2 cellular contexts compared by ENCODE assay signal in the genomic region with DNA sequence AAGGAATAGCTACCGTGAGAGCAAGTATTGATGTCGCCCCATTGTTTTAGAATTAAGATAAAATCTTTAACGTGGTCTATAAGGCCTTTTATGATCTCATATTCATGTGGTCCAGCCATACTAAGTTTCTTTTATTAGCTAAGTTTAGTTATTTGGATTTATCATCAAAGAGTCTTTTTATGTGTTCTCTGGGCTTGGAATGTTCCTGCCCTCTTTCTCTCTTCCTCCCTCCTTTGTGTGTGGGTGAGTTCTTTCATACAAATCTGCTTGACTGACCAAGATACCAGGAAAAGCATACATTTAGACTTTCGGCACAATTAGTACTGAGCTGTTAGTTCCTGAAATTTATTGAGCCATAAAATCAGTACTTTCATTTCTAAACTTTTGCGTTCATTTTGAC.
TF ChIP-seq lines count a peak whose summit lies in the region.

No MANE protein-coding gene starts in this region.

TF ChIP-seq in GM12878, 131 proteins besides CTCF, POLR2A, EP300 and RAD21:
- TF ChIP-seq, protein P1, sequence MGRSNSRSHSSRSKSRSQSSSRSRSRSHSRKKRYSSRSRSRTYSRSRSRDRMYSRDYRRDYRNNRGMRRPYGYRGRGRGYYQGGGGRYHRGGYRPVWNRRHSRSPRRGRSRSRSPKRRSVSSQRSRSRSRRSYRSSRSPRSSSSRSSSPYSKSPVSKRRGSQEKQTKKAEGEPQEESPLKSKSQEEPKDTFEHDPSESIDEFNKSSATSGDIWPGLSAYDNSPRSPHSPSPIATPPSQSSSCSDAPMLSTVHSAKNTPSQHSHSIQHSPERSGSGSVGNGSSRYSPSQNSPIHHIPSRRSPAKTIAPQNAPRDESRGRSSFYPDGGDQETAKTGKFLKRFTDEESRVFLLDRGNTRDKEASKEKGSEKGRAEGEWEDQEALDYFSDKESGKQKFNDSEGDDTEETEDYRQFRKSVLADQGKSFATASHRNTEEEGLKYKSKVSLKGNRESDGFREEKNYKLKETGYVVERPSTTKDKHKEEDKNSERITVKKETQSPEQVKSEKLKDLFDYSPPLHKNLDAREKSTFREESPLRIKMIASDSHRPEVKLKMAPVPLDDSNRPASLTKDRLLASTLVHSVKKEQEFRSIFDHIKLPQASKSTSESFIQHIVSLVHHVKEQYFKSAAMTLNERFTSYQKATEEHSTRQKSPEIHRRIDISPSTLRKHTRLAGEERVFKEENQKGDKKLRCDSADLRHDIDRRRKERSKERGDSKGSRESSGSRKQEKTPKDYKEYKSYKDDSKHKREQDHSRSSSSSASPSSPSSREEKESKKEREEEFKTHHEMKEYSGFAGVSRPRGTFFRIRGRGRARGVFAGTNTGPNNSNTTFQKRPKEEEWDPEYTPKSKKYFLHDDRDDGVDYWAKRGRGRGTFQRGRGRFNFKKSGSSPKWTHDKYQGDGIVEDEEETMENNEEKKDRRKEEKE (IDR thresholded peaks at IDR 0.05): no peak
- TF ChIP-seq, protein P2, sequence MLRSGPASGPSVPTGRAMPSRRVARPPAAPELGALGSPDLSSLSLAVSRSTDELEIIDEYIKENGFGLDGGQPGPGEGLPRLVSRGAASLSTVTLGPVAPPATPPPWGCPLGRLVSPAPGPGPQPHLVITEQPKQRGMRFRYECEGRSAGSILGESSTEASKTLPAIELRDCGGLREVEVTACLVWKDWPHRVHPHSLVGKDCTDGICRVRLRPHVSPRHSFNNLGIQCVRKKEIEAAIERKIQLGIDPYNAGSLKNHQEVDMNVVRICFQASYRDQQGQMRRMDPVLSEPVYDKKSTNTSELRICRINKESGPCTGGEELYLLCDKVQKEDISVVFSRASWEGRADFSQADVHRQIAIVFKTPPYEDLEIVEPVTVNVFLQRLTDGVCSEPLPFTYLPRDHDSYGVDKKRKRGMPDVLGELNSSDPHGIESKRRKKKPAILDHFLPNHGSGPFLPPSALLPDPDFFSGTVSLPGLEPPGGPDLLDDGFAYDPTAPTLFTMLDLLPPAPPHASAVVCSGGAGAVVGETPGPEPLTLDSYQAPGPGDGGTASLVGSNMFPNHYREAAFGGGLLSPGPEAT (IDR thresholded peaks at IDR 0.05; ENCODE audit: low read depth): no peak
- TF ChIP-seq RCOR1 (conservative IDR thresholded peaks at IDR 0.05; ENCODE audit: low read depth, low read length): no peak

TF ChIP-seq in GM23338, 12 proteins besides CTCF, POLR2A, EP300 and RAD21:
- no peak for TF ChIP-seq JUNB (IDR thresholded peaks at IDR 0.05; ENCODE audit: unreplicated experiment)
- no peak for TF ChIP-seq EZH2phosphoT487 (IDR thresholded peaks at IDR 0.05; ENCODE audit: unreplicated experiment)
- no peak for TF ChIP-seq ZNF114 (CRISPR knock-in tag; IDR thresholded peaks at IDR 0.05)
- TF ChIP-seq STAT1 (IDR thresholded peaks at IDR 0.05; ENCODE audit: unreplicated experiment): no peak
- TF ChIP-seq, protein P3, sequence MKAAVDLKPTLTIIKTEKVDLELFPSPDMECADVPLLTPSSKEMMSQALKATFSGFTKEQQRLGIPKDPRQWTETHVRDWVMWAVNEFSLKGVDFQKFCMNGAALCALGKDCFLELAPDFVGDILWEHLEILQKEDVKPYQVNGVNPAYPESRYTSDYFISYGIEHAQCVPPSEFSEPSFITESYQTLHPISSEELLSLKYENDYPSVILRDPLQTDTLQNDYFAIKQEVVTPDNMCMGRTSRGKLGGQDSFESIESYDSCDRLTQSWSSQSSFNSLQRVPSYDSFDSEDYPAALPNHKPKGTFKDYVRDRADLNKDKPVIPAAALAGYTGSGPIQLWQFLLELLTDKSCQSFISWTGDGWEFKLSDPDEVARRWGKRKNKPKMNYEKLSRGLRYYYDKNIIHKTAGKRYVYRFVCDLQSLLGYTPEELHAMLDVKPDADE (IDR thresholded peaks at IDR 0.05): no peak
- TF ChIP-seq CREB1 (CRISPR knock-in tag; IDR thresholded peaks at IDR 0.05; ENCODE audit: low read depth): no peak
- TF ChIP-seq, protein P4, sequence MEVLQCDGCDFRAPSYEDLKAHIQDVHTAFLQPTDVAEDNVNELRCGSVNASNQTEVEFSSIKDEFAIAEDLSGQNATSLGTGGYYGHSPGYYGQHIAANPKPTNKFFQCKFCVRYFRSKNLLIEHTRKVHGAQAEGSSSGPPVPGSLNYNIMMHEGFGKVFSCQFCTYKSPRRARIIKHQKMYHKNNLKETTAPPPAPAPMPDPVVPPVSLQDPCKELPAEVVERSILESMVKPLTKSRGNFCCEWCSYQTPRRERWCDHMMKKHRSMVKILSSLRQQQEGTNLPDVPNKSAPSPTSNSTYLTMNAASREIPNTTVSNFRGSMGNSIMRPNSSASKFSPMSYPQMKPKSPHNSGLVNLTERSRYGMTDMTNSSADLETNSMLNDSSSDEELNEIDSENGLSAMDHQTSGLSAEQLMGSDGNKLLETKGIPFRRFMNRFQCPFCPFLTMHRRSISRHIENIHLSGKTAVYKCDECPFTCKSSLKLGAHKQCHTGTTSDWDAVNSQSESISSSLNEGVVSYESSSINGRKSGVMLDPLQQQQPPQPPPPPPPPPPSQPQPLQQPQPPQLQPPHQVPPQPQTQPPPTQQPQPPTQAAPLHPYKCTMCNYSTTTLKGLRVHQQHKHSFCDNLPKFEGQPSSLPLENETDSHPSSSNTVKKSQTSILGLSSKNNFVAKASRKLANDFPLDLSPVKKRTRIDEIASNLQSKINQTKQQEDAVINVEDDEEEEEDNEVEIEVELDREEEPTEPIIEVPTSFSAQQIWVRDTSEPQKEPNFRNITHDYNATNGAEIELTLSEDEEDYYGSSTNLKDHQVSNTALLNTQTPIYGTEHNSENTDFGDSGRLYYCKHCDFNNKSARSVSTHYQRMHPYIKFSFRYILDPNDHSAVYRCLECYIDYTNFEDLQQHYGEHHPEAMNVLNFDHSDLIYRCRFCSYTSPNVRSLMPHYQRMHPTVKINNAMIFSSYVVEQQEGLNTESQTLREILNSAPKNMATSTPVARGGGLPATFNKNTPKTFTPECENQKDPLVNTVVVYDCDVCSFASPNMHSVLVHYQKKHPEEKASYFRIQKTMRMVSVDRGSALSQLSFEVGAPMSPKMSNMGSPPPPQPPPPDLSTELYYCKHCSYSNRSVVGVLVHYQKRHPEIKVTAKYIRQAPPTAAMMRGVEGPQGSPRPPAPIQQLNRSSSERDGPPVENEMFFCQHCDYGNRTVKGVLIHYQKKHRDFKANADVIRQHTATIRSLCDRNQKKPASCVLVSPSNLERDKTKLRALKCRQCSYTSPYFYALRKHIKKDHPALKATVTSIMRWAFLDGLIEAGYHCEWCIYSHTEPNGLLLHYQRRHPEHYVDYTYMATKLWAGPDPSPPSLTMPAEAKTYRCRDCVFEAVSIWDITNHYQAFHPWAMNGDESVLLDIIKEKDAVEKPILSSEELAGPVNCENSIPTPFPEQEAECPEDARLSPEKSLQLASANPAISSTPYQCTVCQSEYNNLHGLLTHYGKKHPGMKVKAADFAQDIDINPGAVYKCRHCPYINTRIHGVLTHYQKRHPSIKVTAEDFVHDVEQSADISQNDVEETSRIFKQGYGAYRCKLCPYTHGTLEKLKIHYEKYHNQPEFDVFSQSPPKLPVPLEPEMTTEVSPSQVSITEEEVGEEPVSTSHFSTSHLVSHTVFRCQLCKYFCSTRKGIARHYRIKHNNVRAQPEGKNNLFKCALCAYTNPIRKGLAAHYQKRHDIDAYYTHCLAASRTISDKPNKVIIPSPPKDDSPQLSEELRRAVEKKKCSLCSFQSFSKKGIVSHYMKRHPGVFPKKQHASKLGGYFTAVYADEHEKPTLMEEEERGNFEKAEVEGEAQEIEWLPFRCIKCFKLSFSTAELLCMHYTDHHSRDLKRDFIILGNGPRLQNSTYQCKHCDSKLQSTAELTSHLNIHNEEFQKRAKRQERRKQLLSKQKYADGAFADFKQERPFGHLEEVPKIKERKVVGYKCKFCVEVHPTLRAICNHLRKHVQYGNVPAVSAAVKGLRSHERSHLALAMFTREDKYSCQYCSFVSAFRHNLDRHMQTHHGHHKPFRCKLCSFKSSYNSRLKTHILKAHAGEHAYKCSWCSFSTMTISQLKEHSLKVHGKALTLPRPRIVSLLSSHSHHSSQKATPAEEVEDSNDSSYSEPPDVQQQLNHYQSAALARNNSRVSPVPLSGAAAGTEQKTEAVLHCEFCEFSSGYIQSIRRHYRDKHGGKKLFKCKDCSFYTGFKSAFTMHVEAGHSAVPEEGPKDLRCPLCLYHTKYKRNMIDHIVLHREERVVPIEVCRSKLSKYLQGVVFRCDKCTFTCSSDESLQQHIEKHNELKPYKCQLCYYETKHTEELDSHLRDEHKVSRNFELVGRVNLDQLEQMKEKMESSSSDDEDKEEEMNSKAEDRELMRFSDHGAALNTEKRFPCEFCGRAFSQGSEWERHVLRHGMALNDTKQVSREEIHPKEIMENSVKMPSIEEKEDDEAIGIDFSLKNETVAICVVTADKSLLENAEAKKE (CRISPR knock-in tag; IDR thresholded peaks at IDR 0.05): no peak
- no peak for TF ChIP-seq EZH2 (IDR thresholded peaks at IDR 0.05; ENCODE audit: low read depth, unreplicated experiment)
- TF ChIP-seq POLR2AphosphoS5 (IDR thresholded peaks at IDR 0.05; ENCODE audit: low read depth): no peak
- no peak for TF ChIP-seq NANOG (IDR thresholded peaks at IDR 0.05; ENCODE audit: borderline replicate concordance)
- no peak for TF ChIP-seq ZNF331 (CRISPR knock-in tag; IDR thresholded peaks at IDR 0.05; ENCODE audit: low read depth)
- TF ChIP-seq, protein P5, sequence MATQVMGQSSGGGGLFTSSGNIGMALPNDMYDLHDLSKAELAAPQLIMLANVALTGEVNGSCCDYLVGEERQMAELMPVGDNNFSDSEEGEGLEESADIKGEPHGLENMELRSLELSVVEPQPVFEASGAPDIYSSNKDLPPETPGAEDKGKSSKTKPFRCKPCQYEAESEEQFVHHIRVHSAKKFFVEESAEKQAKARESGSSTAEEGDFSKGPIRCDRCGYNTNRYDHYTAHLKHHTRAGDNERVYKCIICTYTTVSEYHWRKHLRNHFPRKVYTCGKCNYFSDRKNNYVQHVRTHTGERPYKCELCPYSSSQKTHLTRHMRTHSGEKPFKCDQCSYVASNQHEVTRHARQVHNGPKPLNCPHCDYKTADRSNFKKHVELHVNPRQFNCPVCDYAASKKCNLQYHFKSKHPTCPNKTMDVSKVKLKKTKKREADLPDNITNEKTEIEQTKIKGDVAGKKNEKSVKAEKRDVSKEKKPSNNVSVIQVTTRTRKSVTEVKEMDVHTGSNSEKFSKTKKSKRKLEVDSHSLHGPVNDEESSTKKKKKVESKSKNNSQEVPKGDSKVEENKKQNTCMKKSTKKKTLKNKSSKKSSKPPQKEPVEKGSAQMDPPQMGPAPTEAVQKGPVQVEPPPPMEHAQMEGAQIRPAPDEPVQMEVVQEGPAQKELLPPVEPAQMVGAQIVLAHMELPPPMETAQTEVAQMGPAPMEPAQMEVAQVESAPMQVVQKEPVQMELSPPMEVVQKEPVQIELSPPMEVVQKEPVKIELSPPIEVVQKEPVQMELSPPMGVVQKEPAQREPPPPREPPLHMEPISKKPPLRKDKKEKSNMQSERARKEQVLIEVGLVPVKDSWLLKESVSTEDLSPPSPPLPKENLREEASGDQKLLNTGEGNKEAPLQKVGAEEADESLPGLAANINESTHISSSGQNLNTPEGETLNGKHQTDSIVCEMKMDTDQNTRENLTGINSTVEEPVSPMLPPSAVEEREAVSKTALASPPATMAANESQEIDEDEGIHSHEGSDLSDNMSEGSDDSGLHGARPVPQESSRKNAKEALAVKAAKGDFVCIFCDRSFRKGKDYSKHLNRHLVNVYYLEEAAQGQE (IDR thresholded peaks at IDR 0.05; ENCODE audit: unreplicated experiment): no peak
